Comparison of ENCODE assay signal across 11 cellular contexts in the genomic region with DNA sequence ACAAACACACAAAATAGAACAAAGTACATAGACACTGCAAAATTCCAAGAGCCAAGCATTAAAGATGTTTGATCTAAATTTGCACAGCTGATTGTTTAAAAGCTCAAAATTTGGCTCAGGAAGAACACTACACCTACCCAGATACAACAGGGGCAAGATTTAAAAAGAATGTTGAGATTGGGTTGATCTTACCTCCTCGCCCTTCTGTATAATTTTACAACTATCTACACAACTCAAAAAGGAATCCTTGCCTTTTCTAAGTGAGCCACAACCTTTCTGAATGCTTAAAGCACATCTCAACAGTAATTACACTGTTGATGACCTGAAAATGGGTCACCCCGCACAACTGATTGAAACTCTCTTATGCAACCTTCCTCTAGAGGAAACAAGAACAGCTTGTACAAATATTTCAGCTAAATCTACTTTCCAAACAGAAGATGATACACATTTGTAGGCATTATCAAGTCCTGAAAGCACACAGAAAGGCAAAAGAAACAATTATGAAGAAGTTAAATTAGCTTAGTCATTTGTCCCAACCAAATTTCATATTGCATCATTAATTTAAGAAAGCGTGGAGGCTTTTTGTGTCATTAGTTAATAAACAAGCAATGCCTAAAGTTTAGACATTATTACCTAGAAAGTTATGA.
DNase-seq lines count a peak whose midpoint lies in the region; ATAC-seq, FAIRE-seq and TF ChIP-seq lines count a peak whose summit lies in the region.
"Had no signal": no experiment of that assay in that cellular context is flagged by ENCODE, and none has a peak within 500 bp of the region (broad histone marks: within the 10 kb centered on the region; RNA-seq: fewer than 3 reads in every experiment).

No MANE protein-coding gene starts in this region.

- no peak overlapping the region for H2BK120ac ChIP-seq in IMR-90 (ENCODE audit: low read depth, low read length)

- H4K20me1 ChIP-seq in IMR-90 (ENCODE audit: insufficient read depth, low read length), result peaks cover 13% of the 10 kb centered on the region; the same call in 1 of the 2 replicates

- no peak overlapping the region for H2AK9ac ChIP-seq in IMR-90 (replicated peaks; ENCODE audit: low read depth, low read length, poor library complexity)

- no peak overlapping the region for H3K4me3 ChIP-seq in IMR-90 (ENCODE audit: insufficient read depth, low read depth, low read length)
- H3K4me3 ChIP-seq in bronchial epithelial cell (ENCODE audit: low read depth, low read length), result no peak overlapping the region
- H3K4me3 ChIP-seq in right lobe of liver, result no peak overlapping the region
- no peak overlapping the region for H3K4me3 ChIP-seq in small intestine (ENCODE audit: low read depth in 1 of 2, low read length in 2 of 2)

- no peak for TF ChIP-seq RAD21 in IMR-90 (IDR thresholded peaks at IDR 0.05; ENCODE audit: low read length)

- no peak overlapping the region for H3K14ac ChIP-seq in IMR-90 (replicated peaks; ENCODE audit: low read depth, low read length)

- H4K91ac ChIP-seq in IMR-90 (ENCODE audit: insufficient read depth, low read depth, low read length), result no peak overlapping the region

- no peak overlapping the region for H2AFZ ChIP-seq in IMR-90 (replicated peaks; ENCODE audit: low read length, poor library complexity)

- H3K27ac ChIP-seq in IMR-90 (ENCODE audit: insufficient read depth, low read length) (no peak overlapping the region), right lobe of liver (peak overlapping the region in 2 of 3 donors; percentile 50 to 56), small intestine (ENCODE audit: low read depth in 1 of 2, low read length in 1 of 2) (no peak overlapping the region)
- H3K27ac ChIP-seq: VCaP had no signal

- BruUV-seq in IMR-90 (replicated peaks; lab: Mats Ljungman, UMichigan), result no TSS peak

- H3K9ac ChIP-seq in IMR-90 (ENCODE audit: low read depth, low read length), result no peak overlapping the region

- no peak for FAIRE-seq in bronchial epithelial cell (lab: Jason Lieb, UNC)
- FAIRE-seq in small intestine (lab: Jason Lieb, UNC), result no peak
- FAIRE-seq in urothelium cell line (lab: Jason Lieb, UNC), result no peak

- no peak overlapping the region for H2BK20ac ChIP-seq in IMR-90 (ENCODE audit: low read depth, low read length)

- H3K79me1 ChIP-seq in IMR-90 (ENCODE audit: low read depth in 1 of 2, low read length in 2 of 2), result peaks cover 18 to 56% of the 10 kb centered on the region in 2 experiments

- H3K27me3 ChIP-seq in IMR-90 (ENCODE audit: control insufficient read depth, insufficient read depth, low read length) (no peaks in the 10 kb centered on the region), bronchial epithelial cell (ENCODE audit: control insufficient read depth, insufficient read depth, low read length) (no peaks in the 10 kb centered on the region), right lobe of liver (no peaks in the 10 kb centered on the region), small intestine (ENCODE audit: control insufficient read depth in 2 of 2, insufficient read depth in 2 of 2, low read length in 2 of 2) (no peaks in the 10 kb centered on the region)

- WGBS in IMR-90 (ENCODE audit: extremely low coverage in 2 of 2, insufficient read length in 1 of 2), 2 experiments, result no CpG with 5 or more reads among the region's 3 CpGs
- 31% methylated on average over 3 of the region's 3 CpGs for whole genome bisulfite sequencing in right lobe of liver (ENCODE audit: insufficient coverage, low coverage, low lambda C conversion rate, missing lambda C conversion rate)
- 86 to 91% (median 87%) methylated on average over 3 of the region's 3 CpGs for WGBS in small intestine, 3 donors

- no peak overlapping the region for H2BK15ac ChIP-seq in IMR-90 (ENCODE audit: low read depth, low read length)

- no peak overlapping the region for H3K4me2 ChIP-seq in IMR-90 (ENCODE audit: low read depth, low read length)

- intact Hi-C loops in IMR-90 (cut with micrococcal nuclease), result loop anchor here (2.0 kb wide), 1 partner anchor 46 kb away; no protein-coding TSS in a partner anchor
- intact Hi-C loops in right lobe of liver (cut with DNase I), result no loop called here

- no peak for TF ChIP-seq CTCF in IMR-90 (conservative IDR thresholded peaks at IDR 0.05; ENCODE audit: low read depth, low read length)
- no peak for TF ChIP-seq CTCF in bronchial epithelial cell (IDR thresholded peaks at IDR 0.05; ENCODE audit: insufficient read depth, low read length, severe bottlenecking)
- TF ChIP-seq CTCF in right lobe of liver (IDR thresholded peaks at IDR 0.05), result no peak

- no peak overlapping the region for H4K8ac ChIP-seq in IMR-90 (ENCODE audit: low read depth in 2 of 2, low read length in 2 of 2)

- CTCF ChIA-PET in IMR-90 (lab: Yijun Ruan, JAX), result interaction anchor here (1.2 kb wide), 1 partner anchor 90 kb away, joined by 3 read pairs; no protein-coding TSS in a partner anchor

- no peak overlapping the region for H3K23ac ChIP-seq in IMR-90 (ENCODE audit: low read depth, low read length)

- peak overlapping the region; percentile 15 for H2BK5ac ChIP-seq in IMR-90 (ENCODE audit: low read depth, low read length, poor library complexity, severe bottlenecking)

- H3K4ac ChIP-seq in IMR-90 (ENCODE audit: low read depth, low read length), result no peak overlapping the region

- H4K5ac ChIP-seq in IMR-90 (ENCODE audit: low read depth, low read length), result no peak overlapping the region

- no peak overlapping the region for H2AK5ac ChIP-seq in IMR-90 (ENCODE audit: low read depth, low read length)

- H3K9me3 ChIP-seq in IMR-90 (ENCODE audit: control insufficient read depth, insufficient read depth, low read length) (no peaks in the 10 kb centered on the region), right lobe of liver (no peaks in the 10 kb centered on the region), small intestine (ENCODE audit: control insufficient read depth, low read depth) (no peaks in the 10 kb centered on the region)

- in situ Hi-C loops in IMR-90 (cut with MboI; ENCODE audit: low sequenced_read_pairs), result no loop called here

- ATAC-seq in IMR-90 (ENCODE audit: low read depth) (no peak), right lobe of liver (peak; percentile 86 to 92 (median 91)), HG02981 (IDR thresholded peaks at IDR 0.05; ENCODE audit: unreplicated experiment) (no peak)

- no peak overlapping the region for H3K56ac ChIP-seq in IMR-90 (ENCODE audit: extremely low read depth, insufficient read depth, low read length)

- H3K36me3 ChIP-seq in IMR-90 (ENCODE audit: control insufficient read depth, insufficient read depth, low read length) (peaks cover 13% of the 10 kb centered on the region), bronchial epithelial cell (ENCODE audit: control insufficient read depth, insufficient read depth, low read length) (peaks cover 3% of the 10 kb centered on the region), right lobe of liver (peaks cover 0 to 3% (median 0%) of the 10 kb centered on the region in 4 donors), small intestine (ENCODE audit: control insufficient read depth in 2 of 2, insufficient read depth in 2 of 2, low read length in 2 of 2) (peaks cover 2 to 3% of the 10 kb centered on the region in 2 donors)

- DNase-seq in Ammon's horn (ENCODE audit: low spot score) (peak; percentile 19), IMR-90 (no peak), bronchial epithelial cell (ENCODE audit: low read depth) (peak; percentile 37), right lobe of liver (no peak), inferior parietal cortex (ENCODE audit: extremely low spot score) (no peak), small intestine (no peak), urothelium cell line (ENCODE audit: low spot score) (no peak)
- DNase-seq: endodermal cell, NCI-H1436 treated with DMSO at 0.1 percent for 48 hours had no signal

- POLR2A ChIA-PET in IMR-90 (lab: Charles Lee; ENCODE audit: unreplicated experiment), result no interaction called here

- H3K18ac ChIP-seq in IMR-90 (ENCODE audit: low read depth, low read length), result peak overlapping the region; percentile 23; the same call in 1 of the 2 replicates

- H3K9me1 ChIP-seq in IMR-90 (ENCODE audit: insufficient read depth, low read length), result peaks cover 4% of the 10 kb centered on the region; the same call in 1 of the 2 replicates

- dilution Hi-C loops in IMR-90 (cut with HindIII; ENCODE audit: low sequenced_read_pairs, unreplicated experiment), result no loop called here

- H3K4me1 ChIP-seq in IMR-90 (ENCODE audit: control insufficient read depth, insufficient read depth, low read length) (peaks cover 12% of the 10 kb centered on the region), right lobe of liver (peaks cover 0 to 29% (median 10%) of the 10 kb centered on the region in 4 donors), small intestine (ENCODE audit: control insufficient read depth in 2 of 2, insufficient read depth in 1 of 2, low read depth in 1 of 2, low read length in 1 of 2) (no peaks in the 10 kb centered on the region)

- TF ChIP-seq POLR2A in IMR-90 (IDR thresholded peaks at IDR 0.05; ENCODE audit: low read depth, low read length), result no peak
- TF ChIP-seq POLR2A in right lobe of liver (IDR thresholded peaks at IDR 0.05), result no peak

TF ChIP-seq in IMR-90, 13 proteins besides CTCF, POLR2A, EP300 and RAD21:
- TF ChIP-seq, protein P1, sequence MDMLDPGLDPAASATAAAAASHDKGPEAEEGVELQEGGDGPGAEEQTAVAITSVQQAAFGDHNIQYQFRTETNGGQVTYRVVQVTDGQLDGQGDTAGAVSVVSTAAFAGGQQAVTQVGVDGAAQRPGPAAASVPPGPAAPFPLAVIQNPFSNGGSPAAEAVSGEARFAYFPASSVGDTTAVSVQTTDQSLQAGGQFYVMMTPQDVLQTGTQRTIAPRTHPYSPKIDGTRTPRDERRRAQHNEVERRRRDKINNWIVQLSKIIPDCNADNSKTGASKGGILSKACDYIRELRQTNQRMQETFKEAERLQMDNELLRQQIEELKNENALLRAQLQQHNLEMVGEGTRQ (IDR thresholded peaks at IDR 0.05; ENCODE audit: low read depth, low read length), result no peak
- TF ChIP-seq SMC3 (IDR thresholded peaks at IDR 0.05; ENCODE audit: low read depth, low read length), result no peak
- no peak for TF ChIP-seq BHLHE40 (IDR thresholded peaks at IDR 0.05; ENCODE audit: low read depth, low read length)
- no peak for TF ChIP-seq MXI1 (IDR thresholded peaks at IDR 0.05; ENCODE audit: borderline replicate concordance, low read depth, low read length)
- TF ChIP-seq MAFK (IDR thresholded peaks at IDR 0.05; ENCODE audit: low read depth, low read length), result no peak
- TF ChIP-seq ELK1 (IDR thresholded peaks at IDR 0.05; ENCODE audit: borderline replicate concordance, low read depth, low read length), result no peak
- no peak for TF ChIP-seq NFE2L2 (IDR thresholded peaks at IDR 0.05; ENCODE audit: low read depth, low read length)

Comparison
In these comparisons a context has a peak if more than half of its experiments do, and no peak if none do; other contexts are left out.
1. DNase-seq: peak in Ammon's horn (single experiment) and bronchial epithelial cell (single experiment); none in IMR-90 (single experiment), right lobe of liver (0 of 3), inferior parietal cortex (single experiment), small intestine (single experiment) and urothelium cell line (single experiment).
2. ATAC-seq: peak in right lobe of liver (4 of 4); none in IMR-90 (single experiment) and HG02981 (single experiment).
3. H3K27ac ChIP-seq: peak in right lobe of liver (2 of 3); none in IMR-90 (single experiment) and small intestine (0 of 2).